22 cellular contexts compared by ENCODE assay signal in the genomic region with DNA sequence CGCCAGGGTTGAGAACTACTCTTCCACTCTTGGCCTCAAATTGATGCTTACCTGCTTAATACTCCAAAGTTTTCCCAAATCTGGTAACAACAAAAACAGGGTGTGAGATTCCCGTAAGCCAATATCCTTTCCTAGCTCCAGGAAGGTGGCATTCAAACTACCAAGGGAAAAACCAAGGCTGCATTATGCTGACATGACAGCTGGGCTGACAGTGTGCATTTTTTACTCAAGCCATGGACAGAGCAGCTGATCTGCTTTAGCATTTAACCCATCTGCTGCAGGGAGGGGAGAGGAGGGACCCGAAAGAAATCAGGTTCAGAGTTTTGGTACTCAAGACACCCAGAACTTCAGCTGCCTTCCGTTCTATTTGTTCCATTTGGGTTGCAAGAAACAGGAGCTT. TPM values are rescaled to one million over a fixed set of nuclear protein-coding genes. Genes with fewer than 3 reads are reported as not detected.
DNase-seq lines count a peak whose midpoint lies in the region; TF ChIP-seq lines count a peak whose summit lies in the region.
"Had no signal": no experiment of that assay in that cellular context is flagged by ENCODE, and none has a peak within 500 bp of the region (broad histone marks: within the 10 kb centered on the region; RNA-seq: fewer than 3 reads in every experiment).

No MANE protein-coding gene starts in this region.

- no peaks in the 10 kb centered on the region for H3K36me3 ChIP-seq in transverse colon
- no peaks in the 10 kb centered on the region for H3K36me3 ChIP-seq in hepatocyte (replicated peaks; ENCODE audit: insufficient read depth, low read depth)
- H3K36me3 ChIP-seq: BE2C had no signal

- no peaks in the 10 kb centered on the region for H3K79me2 ChIP-seq in hepatocyte

- no peaks in the 10 kb centered on the region for H3K27me3 ChIP-seq in transverse colon
- H3K27me3 ChIP-seq in hepatocyte = no peaks in the 10 kb centered on the region
- H3K27me3 ChIP-seq: BE2C; BLaER1 treated with 17β-estradiol and CSF1 and Interleukin-3, amounts not matched to agents 10 nM and 100 nM had no signal

- H3K9me2 ChIP-seq in hepatocyte (replicated peaks; ENCODE audit: insufficient read depth) = no peaks in the 10 kb centered on the region

- H3K9me3 ChIP-seq in transverse colon = no peaks in the 10 kb centered on the region
- no peaks in the 10 kb centered on the region for H3K9me3 ChIP-seq in hepatocyte (ENCODE audit: low read depth)
- H3K9me3 ChIP-seq: A549, BE2C had no signal

- no peak overlapping the region for H2AFZ ChIP-seq in hepatocyte
- H2AFZ ChIP-seq: GM23338 had no signal

- H3K36me3 Mint-ChIP-seq in glutamatergic neuron (ENCODE audit: unreplicated experiment) = no peaks in the 10 kb centered on the region
- H3K36me3 Mint-ChIP-seq: CD14-positive monocyte had no signal

- no peak overlapping the region for H3K4me3 Mint-ChIP-seq in glutamatergic neuron (ENCODE audit: unreplicated experiment)
- H3K4me3 Mint-ChIP-seq: CD14-positive monocyte; CD4-positive, alpha-beta T cell; CD8-positive, alpha-beta memory T cell; GM23338; H9 had no signal

- no peak overlapping the region for H3K4me3 ChIP-seq in transverse colon
- no peak overlapping the region for H3K4me3 ChIP-seq in hepatocyte
- H3K4me3 ChIP-seq: A549; BLaER1 treated with 17β-estradiol and CSF1 and Interleukin-3, amounts not matched to agents 10 nM and 100 nM; GM23338 had no signal

- H3K4me1 ChIP-seq in transverse colon (no peaks in the 10 kb centered on the region), hepatocyte (ENCODE audit: insufficient read depth) (no peaks in the 10 kb centered on the region)
- H3K4me1 ChIP-seq: A549 had no signal

- no peaks in the 10 kb centered on the region for H3K9me3 Mint-ChIP-seq in glutamatergic neuron (ENCODE audit: unreplicated experiment)
- H3K9me3 Mint-ChIP-seq: CD4-positive, alpha-beta T cell; GM23338; H9 had no signal

- no peaks in the 10 kb centered on the region for H4K20me1 ChIP-seq in hepatocyte (ENCODE audit: insufficient read depth, poor library complexity, severe bottlenecking)
- H4K20me1 ChIP-seq: BLaER1 treated with 17β-estradiol and CSF1 and Interleukin-3, amounts not matched to agents 10 nM and 100 nM had no signal

- peaks cover 9% of the 10 kb centered on the region for H3K4me1 Mint-ChIP-seq in glutamatergic neuron (ENCODE audit: low read depth, unreplicated experiment)

- no peaks in the 10 kb centered on the region for H3K27me3 Mint-ChIP-seq in glutamatergic neuron (ENCODE audit: unreplicated experiment)
- H3K27me3 Mint-ChIP-seq: CD4-positive, alpha-beta T cell had no signal

- intact Hi-C loops in transverse colon (cut with DNase I; ENCODE audit: low total_unique reads) = no loop called here

- 80 to 92% methylated on average over 1 to 4 of the region's 4 CpGs for WGBS in transverse colon (ENCODE audit: low coverage in 1 of 2), 2 donors
- WGBS in hepatocyte (ENCODE audit: low lambda C conversion rate, missing lambda C conversion rate) = 96% methylated on average over 4 of the region's 4 CpGs

- in situ Hi-C loops in transverse colon (cut with MboI; ENCODE audit: low pct_ligation_motif_present in 1 of 4, low pct_unique_long_range_greater_than_20kb in 1 of 4, low sequenced_read_pairs in 3 of 4) = no loop called here

- H3K4me2 ChIP-seq in hepatocyte = no peak overlapping the region
- H3K4me2 ChIP-seq: A549; BLaER1 treated with 17β-estradiol and CSF1 and Interleukin-3, amounts not matched to agents 10 nM and 100 nM; GM23338 had no signal

- peak; percentile 43 for DNase-seq in NCI-H2171 treated with DMSO at 0.1 percent for 48 hours (lab: John Stamatoyannopoulos, UW)
- no peak for DNase-seq in NCI-H2171 (lab: John Stamatoyannopoulos, UW)
- peak; percentile 68 for DNase-seq in NCI-H82 (lab: John Stamatoyannopoulos, UW)
- DNase-seq in glutamatergic neuron = no peak
- DNase-seq in transverse colon = no peak
- no peak for DNase-seq in hepatocyte (ENCODE audit: low spot score)
- no peak for DNase-seq in COLO829 (ENCODE audit: low spot score)
- DNase-seq: 8988T; ACHN; AML-193; BE2C; Calu3; CD4-positive, alpha-beta T cell; CD8-positive, alpha-beta memory T cell; COR-L47; DMS79; GF-D8; H9 had no signal

- no peak for TF ChIP-seq POLR2A in transverse colon (IDR thresholded peaks at IDR 0.05)

- TF ChIP-seq EP300 in transverse colon (IDR thresholded peaks at IDR 0.05; ENCODE audit: low read depth) = no peak

- TF ChIP-seq CTCF in glutamatergic neuron (IDR thresholded peaks at IDR 0.05; ENCODE audit: partially characterized antibody, unreplicated experiment) (no peak), transverse colon (IDR thresholded peaks at IDR 0.05) (no peak), hepatocyte (IDR thresholded peaks at IDR 0.05; ENCODE audit: poor library complexity) (no peak)

- H3K27ac Mint-ChIP-seq in glutamatergic neuron (ENCODE audit: unreplicated experiment) = peak overlapping the region; percentile 1
- H3K27ac Mint-ChIP-seq: CD4-positive, alpha-beta T cell; CD8-positive, alpha-beta memory T cell; GM23338 had no signal

- H3K27ac ChIP-seq in transverse colon = no peak overlapping the region
- H3K27ac ChIP-seq in hepatocyte = no peak overlapping the region
- H3K27ac ChIP-seq: A549; BLaER1 treated with 17β-estradiol and CSF1 and Interleukin-3, amounts not matched to agents 10 nM and 100 nM had no signal

RNA-seq across cellular contexts. Expression of a gene that starts 49.8 kb away (rescaled TPM):
- total RNA-seq in glutamatergic neuron (ENCODE audit: unreplicated experiment) (169 TPM), transverse colon (100 to 1,000 TPM in 2 of 4 donors, 10 to 100 TPM in 2; 82.3 to 112 (median 100) TPM), hepatocyte (8.8 and 14.5 TPM in 2 replicates)
- 5.2 and 10.6 TPM in 2 replicates for polyA plus RNA-seq in hepatocyte
- polyA plus RNA-seq: CD14-positive monocyte had no signal

Comparison
In these comparisons a context has a peak if more than half of its experiments do, and no peak if none do; other contexts are left out.
1. DNase-seq: peak in NCI-H2171 treated with DMSO at 0.1 percent for 48 hours (single experiment) and NCI-H82 (single experiment); none in NCI-H2171 (single experiment), glutamatergic neuron (single experiment), transverse colon (single experiment), hepatocyte (single experiment) and COLO829 (single experiment).